Comparison of ENCODE assay signal across 1 cellular context in the genomic region with DNA sequence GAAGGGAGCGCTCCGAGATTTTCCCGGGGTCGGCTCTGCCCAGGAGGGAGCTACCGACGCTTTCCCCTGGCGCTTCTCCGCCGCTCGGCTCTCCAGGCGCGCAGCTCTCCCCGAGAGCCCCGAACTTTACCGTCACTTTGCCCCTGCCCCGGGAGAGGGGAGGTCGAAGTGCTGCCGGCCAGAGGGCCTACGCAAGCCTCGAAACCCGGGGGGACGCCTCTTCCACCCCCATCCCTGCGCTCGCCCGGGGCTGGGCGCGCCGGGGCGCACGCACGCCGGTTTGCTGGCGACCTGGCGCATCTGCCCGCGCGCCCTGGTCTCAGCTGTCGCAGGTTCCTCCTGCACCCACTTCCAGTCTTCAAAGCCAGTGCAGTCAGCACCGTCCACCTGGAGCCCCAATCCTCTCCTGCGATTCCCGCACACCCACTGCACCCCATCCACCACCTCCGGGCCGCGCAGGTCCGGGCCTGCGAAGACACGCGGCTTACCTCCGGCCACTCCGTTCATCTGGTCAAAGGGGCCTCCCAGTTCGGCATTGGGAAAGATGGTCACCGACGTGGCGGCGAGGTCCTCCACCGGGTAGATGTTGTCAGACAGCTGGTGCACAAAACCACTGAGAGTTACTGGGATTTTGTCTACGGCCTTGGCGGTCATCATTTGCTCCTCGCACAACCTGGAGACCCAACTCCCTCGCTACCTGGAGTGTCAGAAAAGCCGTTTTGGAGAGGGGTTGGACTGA.
A peak's percentile ranks its signal among the peaks of the same experiment; 100 is the strongest.
TF ChIP-seq lines count a peak whose summit lies in the region.

No MANE protein-coding gene starts in this region.

TF ChIP-seq in HepG2, 621 proteins besides CTCF, POLR2A, EP300 and RAD21:
- TF ChIP-seq ZMYM3 (CRISPR knock-in tag; IDR thresholded peaks at IDR 0.05) (no peak), ZNF143 (CRISPR knock-in tag; IDR thresholded peaks at IDR 0.05) (no peak), ZNF629 (CRISPR knock-in tag; conservative IDR thresholded peaks at IDR 0.05) (no peak), RELA (CRISPR knock-in tag; IDR thresholded peaks at IDR 0.05) (no peak), ZNF33B (CRISPR knock-in tag; IDR thresholded peaks at IDR 0.05) (no peak), HDAC6 (IDR thresholded peaks at IDR 0.05; ENCODE audit: low read depth, low read length) (peak; percentile 48; the same call in 1 of the 2 replicates), ZNF343 (CRISPR knock-in tag; IDR thresholded peaks at IDR 0.05) (0 out of 2 replicates have a peak, but pooled peaks have one; percentile 8), SPEN (CRISPR knock-in tag; IDR thresholded peaks at IDR 0.05; ENCODE audit: low read depth) (no peak), ELF1 (CRISPR knock-in tag; IDR thresholded peaks at IDR 0.05) (no peak), U2AF1 (optimal IDR thresholded peaks at IDR 0.05; ENCODE audit: low read depth, low read length) (no peak), PCBP1 (IDR thresholded peaks at IDR 0.05; ENCODE audit: borderline replicate concordance, low read depth, low read length) (no peak), FOXC1 (CRISPR knock-in tag; IDR thresholded peaks at IDR 0.05; ENCODE audit: borderline replicate concordance) (no peak), ZNF557 (CRISPR knock-in tag; IDR thresholded peaks at IDR 0.05) (no peak), ZNF383 (CRISPR knock-in tag; IDR thresholded peaks at IDR 0.05; ENCODE audit: borderline replicate concordance) (no peak), SMAD9 (CRISPR knock-in tag; IDR thresholded peaks at IDR 0.05) (no peak), KDM1A (CRISPR knock-in tag; IDR thresholded peaks at IDR 0.05) (no peak), MTF2 (CRISPR knock-in tag; IDR thresholded peaks at IDR 0.05; ENCODE audit: borderline replicate concordance) (peak; percentile 78; the same call in 1 of the 2 replicates), TSC22D2 (CRISPR knock-in tag; IDR thresholded peaks at IDR 0.05; ENCODE audit: borderline replicate concordance) (no peak), PHF5A (CRISPR knock-in tag; IDR thresholded peaks at IDR 0.05; ENCODE audit: low read depth, unreplicated experiment) (no peak), MTA1 (CRISPR knock-in tag; IDR thresholded peaks at IDR 0.05; ENCODE audit: borderline replicate concordance) (peak; percentile 68; the same call in 1 of the 2 replicates), HNRNPLL (IDR thresholded peaks at IDR 0.05; ENCODE audit: low read depth, low read length, poor library complexity, severe bottlenecking) (peak; percentile 23), ZNF10 (CRISPR knock-in tag; IDR thresholded peaks at IDR 0.05; ENCODE audit: borderline replicate concordance, low read depth) (no peak), DR1 (CRISPR knock-in tag; IDR thresholded peaks at IDR 0.05) (0 out of 2 replicates have a peak, but pooled peaks have one; percentile 3), ZNF501 (CRISPR knock-in tag; IDR thresholded peaks at IDR 0.05) (0 out of 2 replicates have a peak, but pooled peaks have one; percentile 3)
- TF ChIP-seq, protein P1, sequence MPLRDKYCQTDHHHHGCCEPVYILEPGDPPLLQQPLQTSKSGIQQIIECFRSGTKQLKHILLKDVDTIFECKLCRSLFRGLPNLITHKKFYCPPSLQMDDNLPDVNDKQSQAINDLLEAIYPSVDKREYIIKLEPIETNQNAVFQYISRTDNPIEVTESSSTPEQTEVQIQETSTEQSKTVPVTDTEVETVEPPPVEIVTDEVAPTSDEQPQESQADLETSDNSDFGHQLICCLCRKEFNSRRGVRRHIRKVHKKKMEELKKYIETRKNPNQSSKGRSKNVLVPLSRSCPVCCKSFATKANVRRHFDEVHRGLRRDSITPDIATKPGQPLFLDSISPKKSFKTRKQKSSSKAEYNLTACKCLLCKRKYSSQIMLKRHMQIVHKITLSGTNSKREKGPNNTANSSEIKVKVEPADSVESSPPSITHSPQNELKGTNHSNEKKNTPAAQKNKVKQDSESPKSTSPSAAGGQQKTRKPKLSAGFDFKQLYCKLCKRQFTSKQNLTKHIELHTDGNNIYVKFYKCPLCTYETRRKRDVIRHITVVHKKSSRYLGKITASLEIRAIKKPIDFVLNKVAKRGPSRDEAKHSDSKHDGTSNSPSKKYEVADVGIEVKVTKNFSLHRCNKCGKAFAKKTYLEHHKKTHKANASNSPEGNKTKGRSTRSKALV (CRISPR knock-in tag; IDR thresholded peaks at IDR 0.05), result peak; percentile 99
- TF ChIP-seq, protein P2, sequence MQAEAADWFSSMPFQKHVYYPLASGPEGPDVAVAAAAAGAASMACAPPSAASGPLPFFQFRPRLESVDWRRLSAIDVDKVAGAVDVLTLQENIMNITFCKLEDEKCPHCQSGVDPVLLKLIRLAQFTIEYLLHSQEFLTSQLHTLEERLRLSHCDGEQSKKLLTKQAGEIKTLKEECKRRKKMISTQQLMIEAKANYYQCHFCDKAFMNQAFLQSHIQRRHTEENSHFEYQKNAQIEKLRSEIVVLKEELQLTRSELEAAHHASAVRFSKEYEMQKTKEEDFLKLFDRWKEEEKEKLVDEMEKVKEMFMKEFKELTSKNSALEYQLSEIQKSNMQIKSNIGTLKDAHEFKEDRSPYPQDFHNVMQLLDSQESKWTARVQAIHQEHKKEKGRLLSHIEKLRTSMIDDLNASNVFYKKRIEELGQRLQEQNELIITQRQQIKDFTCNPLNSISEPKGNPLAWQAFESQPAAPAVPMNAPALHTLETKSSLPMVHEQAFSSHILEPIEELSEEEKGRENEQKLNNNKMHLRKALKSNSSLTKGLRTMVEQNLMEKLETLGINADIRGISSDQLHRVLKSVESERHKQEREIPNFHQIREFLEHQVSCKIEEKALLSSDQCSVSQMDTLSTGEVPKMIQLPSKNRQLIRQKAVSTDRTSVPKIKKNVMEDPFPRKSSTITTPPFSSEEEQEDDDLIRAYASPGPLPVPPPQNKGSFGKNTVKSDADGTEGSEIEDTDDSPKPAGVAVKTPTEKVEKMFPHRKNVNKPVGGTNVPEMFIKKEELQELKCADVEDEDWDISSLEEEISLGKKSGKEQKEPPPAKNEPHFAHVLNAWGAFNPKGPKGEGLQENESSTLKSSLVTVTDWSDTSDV (CRISPR knock-in tag; IDR thresholded peaks at IDR 0.05), result 0 out of 2 replicates have a peak, but pooled peaks have one; percentile 5
- TF ChIP-seq, protein P3, sequence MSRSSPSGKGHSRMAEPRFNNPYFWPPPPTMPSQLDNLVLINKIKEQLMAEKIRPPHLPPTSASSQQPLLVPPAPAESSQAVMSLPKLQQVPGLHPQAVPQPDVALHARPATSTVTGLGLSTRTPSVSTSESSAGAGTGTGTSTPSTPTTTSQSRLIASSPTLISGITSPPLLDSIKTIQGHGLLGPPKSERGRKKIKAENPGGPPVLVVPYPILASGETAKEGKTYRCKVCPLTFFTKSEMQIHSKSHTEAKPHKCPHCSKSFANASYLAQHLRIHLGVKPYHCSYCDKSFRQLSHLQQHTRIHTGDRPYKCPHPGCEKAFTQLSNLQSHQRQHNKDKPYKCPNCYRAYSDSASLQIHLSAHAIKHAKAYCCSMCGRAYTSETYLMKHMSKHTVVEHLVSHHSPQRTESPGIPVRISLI (CRISPR knock-in tag; IDR thresholded peaks at IDR 0.05; ENCODE audit: borderline replicate concordance), result no peak
- TF ChIP-seq, protein P4, sequence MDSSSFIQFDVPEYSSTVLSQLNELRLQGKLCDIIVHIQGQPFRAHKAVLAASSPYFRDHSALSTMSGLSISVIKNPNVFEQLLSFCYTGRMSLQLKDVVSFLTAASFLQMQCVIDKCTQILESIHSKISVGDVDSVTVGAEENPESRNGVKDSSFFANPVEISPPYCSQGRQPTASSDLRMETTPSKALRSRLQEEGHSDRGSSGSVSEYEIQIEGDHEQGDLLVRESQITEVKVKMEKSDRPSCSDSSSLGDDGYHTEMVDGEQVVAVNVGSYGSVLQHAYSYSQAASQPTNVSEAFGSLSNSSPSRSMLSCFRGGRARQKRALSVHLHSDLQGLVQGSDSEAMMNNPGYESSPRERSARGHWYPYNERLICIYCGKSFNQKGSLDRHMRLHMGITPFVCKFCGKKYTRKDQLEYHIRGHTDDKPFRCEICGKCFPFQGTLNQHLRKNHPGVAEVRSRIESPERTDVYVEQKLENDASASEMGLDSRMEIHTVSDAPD (CRISPR knock-in tag; IDR thresholded peaks at IDR 0.05), result no peak
